ENCODE assay signal across 1 cellular context in the genomic region with DNA sequence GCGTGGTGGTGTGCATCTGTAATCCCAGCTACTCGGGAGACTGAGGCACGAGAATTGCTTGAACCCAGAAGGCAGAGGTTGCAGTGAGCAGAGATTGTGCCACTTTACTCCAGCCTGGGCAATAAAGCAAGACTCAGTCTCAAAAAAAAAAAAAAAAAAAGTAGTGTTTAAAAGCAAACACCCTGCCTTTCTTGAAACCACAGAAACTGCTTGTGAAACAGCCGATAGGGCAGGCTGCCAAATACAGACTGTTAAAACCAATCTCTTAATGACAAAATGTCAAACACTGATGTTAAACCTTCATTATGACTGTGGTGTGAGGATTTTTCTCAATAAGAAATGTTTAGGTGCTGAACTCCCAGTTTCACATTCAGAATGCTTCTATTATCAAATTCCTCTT.
A peak's percentile ranks its signal among the peaks of the same experiment; 100 is the strongest.
TF ChIP-seq lines count a peak whose summit lies in the region.

No MANE protein-coding gene starts in this region.

TF ChIP-seq in HEK293, 187 proteins besides CTCF, POLR2A, EP300 and RAD21 (continued from another document):
- TF ChIP-seq, protein P1, sequence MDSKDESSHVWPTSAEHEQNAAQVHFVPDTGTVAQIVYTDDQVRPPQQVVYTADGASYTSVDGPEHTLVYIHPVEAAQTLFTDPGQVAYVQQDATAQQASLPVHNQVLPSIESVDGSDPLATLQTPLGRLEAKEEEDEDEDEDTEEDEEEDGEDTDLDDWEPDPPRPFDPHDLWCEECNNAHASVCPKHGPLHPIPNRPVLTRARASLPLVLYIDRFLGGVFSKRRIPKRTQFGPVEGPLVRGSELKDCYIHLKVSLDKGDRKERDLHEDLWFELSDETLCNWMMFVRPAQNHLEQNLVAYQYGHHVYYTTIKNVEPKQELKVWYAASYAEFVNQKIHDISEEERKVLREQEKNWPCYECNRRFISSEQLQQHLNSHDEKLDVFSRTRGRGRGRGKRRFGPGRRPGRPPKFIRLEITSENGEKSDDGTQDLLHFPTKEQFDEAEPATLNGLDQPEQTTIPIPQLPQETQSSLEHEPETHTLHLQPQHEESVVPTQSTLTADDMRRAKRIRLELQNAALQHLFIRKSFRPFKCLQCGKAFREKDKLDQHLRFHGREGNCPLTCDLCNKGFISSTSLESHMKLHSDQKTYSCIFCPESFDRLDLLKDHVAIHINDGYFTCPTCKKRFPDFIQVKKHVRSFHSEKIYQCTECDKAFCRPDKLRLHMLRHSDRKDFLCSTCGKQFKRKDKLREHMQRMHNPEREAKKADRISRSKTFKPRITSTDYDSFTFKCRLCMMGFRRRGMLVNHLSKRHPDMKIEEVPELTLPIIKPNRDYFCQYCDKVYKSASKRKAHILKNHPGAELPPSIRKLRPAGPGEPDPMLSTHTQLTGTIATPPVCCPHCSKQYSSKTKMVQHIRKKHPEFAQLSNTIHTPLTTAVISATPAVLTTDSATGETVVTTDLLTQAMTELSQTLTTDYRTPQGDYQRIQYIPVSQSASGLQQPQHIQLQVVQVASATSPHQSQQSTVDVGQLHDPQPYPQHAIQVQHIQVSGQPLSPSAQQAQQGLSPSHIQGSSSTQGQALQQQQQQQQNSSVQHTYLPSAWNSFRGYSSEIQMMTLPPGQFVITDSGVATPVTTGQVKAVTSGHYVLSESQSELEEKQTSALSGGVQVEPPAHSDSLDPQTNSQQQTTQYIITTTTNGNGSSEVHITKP (tag by site-specific recombination; IDR thresholded peaks at IDR 0.05) = no peak
- TF ChIP-seq, protein P2, sequence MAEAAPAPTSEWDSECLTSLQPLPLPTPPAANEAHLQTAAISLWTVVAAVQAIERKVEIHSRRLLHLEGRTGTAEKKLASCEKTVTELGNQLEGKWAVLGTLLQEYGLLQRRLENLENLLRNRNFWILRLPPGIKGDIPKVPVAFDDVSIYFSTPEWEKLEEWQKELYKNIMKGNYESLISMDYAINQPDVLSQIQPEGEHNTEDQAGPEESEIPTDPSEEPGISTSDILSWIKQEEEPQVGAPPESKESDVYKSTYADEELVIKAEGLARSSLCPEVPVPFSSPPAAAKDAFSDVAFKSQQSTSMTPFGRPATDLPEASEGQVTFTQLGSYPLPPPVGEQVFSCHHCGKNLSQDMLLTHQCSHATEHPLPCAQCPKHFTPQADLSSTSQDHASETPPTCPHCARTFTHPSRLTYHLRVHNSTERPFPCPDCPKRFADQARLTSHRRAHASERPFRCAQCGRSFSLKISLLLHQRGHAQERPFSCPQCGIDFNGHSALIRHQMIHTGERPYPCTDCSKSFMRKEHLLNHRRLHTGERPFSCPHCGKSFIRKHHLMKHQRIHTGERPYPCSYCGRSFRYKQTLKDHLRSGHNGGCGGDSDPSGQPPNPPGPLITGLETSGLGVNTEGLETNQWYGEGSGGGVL (tag by site-specific recombination; IDR thresholded peaks at IDR 0.05) = no peak
- no peak for TF ChIP-seq ZNF785 (tag by site-specific recombination; IDR thresholded peaks at IDR 0.05)
- peak; percentile 40; the same call in 1 of the 2 replicates for TF ChIP-seq ZNF362 (tag by site-specific recombination; IDR thresholded peaks at IDR 0.05)
- TF ChIP-seq ZBTB17 (tag by site-specific recombination; IDR thresholded peaks at IDR 0.05) = peak; percentile 22; the same call in 1 of the 2 replicates
- TF ChIP-seq ZBTB8A (tag by site-specific recombination; IDR thresholded peaks at IDR 0.05) = no peak
- TF ChIP-seq WT1 (tag by site-specific recombination; IDR thresholded peaks at IDR 0.05) = 0 out of 2 replicates have a peak, but pooled peaks have one; percentile 23
- 0 out of 2 replicates have a peak, but pooled peaks have one; percentile 22 for TF ChIP-seq ZNF18 (tag by site-specific recombination; IDR thresholded peaks at IDR 0.05)
- TF ChIP-seq ZNF16 (tag by site-specific recombination; IDR thresholded peaks at IDR 0.05; ENCODE audit: low read depth) = no peak
- no peak for TF ChIP-seq REPIN1 (tag by site-specific recombination; IDR thresholded peaks at IDR 0.05; ENCODE audit: low read depth)
- TF ChIP-seq, protein P3, sequence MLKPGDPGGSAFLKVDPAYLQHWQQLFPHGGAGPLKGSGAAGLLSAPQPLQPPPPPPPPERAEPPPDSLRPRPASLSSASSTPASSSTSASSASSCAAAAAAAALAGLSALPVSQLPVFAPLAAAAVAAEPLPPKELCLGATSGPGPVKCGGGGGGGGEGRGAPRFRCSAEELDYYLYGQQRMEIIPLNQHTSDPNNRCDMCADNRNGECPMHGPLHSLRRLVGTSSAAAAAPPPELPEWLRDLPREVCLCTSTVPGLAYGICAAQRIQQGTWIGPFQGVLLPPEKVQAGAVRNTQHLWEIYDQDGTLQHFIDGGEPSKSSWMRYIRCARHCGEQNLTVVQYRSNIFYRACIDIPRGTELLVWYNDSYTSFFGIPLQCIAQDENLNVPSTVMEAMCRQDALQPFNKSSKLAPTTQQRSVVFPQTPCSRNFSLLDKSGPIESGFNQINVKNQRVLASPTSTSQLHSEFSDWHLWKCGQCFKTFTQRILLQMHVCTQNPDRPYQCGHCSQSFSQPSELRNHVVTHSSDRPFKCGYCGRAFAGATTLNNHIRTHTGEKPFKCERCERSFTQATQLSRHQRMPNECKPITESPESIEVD (tag by site-specific recombination; IDR thresholded peaks at IDR 0.05) = peak; percentile 91
- no peak for TF ChIP-seq ZNF423 (tag by site-specific recombination; IDR thresholded peaks at IDR 0.05)
- TF ChIP-seq KLF17 (tag by site-specific recombination; IDR thresholded peaks at IDR 0.05) = no peak
- no peak for TF ChIP-seq MZF1 (tag by site-specific recombination; IDR thresholded peaks at IDR 0.05; ENCODE audit: borderline replicate concordance)
- TF ChIP-seq ZNF155 (tag by site-specific recombination; IDR thresholded peaks at IDR 0.05) = no peak
- TF ChIP-seq ZNF426 (tag by site-specific recombination; IDR thresholded peaks at IDR 0.05) = no peak
- no peak for TF ChIP-seq GLI2 (tag by site-specific recombination; IDR thresholded peaks at IDR 0.05; ENCODE audit: borderline replicate concordance, low read depth)
- no peak for TF ChIP-seq ZNF214 (tag by site-specific recombination; IDR thresholded peaks at IDR 0.05; ENCODE audit: borderline replicate concordance)
